27 cellular contexts compared by ENCODE assay signal in genomic region chr1:235101558-235102258, GRCh38. TPM values are rescaled to one million over a fixed set of nuclear protein-coding genes. Genes with fewer than 3 reads are reported as not detected.
DNase-seq lines count a peak whose midpoint lies in the region; ATAC-seq and TF ChIP-seq lines count a peak whose summit lies in the region.
"Had no signal": no experiment of that assay in that cellular context is flagged by ENCODE, and none has a peak within 500 bp of the region (broad histone marks: within the 10 kb centered on the region; RNA-seq: fewer than 3 reads in every experiment).

No MANE protein-coding gene starts in this region.

- CTCF ChIA-PET in CD4-positive, alpha-beta memory T cell (lab: Charles Lee; ENCODE audit: partially characterized antibody) = interaction anchor here (1.1 to 8.0 kb wide), 5 partner anchors 9 to 324 kb away, joined by 4 to 75 read pairs (median 4); no protein-coding TSS in a partner anchor

- peaks cover 0 to 1% of the 10 kb centered on the region in 2 donors for H3K27me3 Mint-ChIP-seq in CD4-positive, alpha-beta memory T cell
- peaks cover 6% of the 10 kb centered on the region for H3K27me3 Mint-ChIP-seq in activated T-cell treated with anti-CD3 and anti-CD28 coated beads, Interleukin-2, amount 50 U/mL, for 72 hours (ENCODE audit: low read depth)

- POLR2A ChIA-PET in CD4-positive, alpha-beta memory T cell (lab: Charles Lee; ENCODE audit: partially characterized antibody) = interaction anchor here (2.4 kb wide), 1 partner anchor 59 kb away, joined by 7 read pairs; the partner anchor contains the start of gene RBM34

- H3K27ac Mint-ChIP-seq in CD4-positive, alpha-beta memory T cell = peak overlapping the region in 4 of 7 donors; percentile 23 to 74 (median 50)
- H3K27ac Mint-ChIP-seq in activated T-cell treated with anti-CD3 and anti-CD28 coated beads, Interleukin-2, amount 50 U/mL, for 72 hours = no peak overlapping the region
- H3K27ac Mint-ChIP-seq: activated CD8-positive, alpha-beta T cell treated with anti-CD3 and anti-CD28 coated beads, Interleukin-2, amount 10 ng/mL, durations not matched to agents 7 days and 5 days; brain had no signal

- no peaks in the 10 kb centered on the region for H3K79me2 ChIP-seq in osteoblast (ENCODE audit: insufficient read depth, low read length)

- peaks cover 0 to 2% (median 0%) of the 10 kb centered on the region in 8 donors for H3K9me3 Mint-ChIP-seq in CD4-positive, alpha-beta memory T cell
- no peaks in the 10 kb centered on the region for H3K9me3 Mint-ChIP-seq in activated T-cell treated with anti-CD3 and anti-CD28 coated beads, Interleukin-2, amount 50 U/mL, for 72 hours
- H3K9me3 Mint-ChIP-seq: nephron progenitor cell had no signal

- H3K9me3 ChIP-seq in CD4-positive, alpha-beta memory T cell (ENCODE audit: control insufficient read depth in 1 of 2, low read length in 2 of 2) = no peaks in the 10 kb centered on the region
- H3K9me3 ChIP-seq in osteoblast (ENCODE audit: low read depth, low read length) (no peaks in the 10 kb centered on the region), gastroesophageal sphincter (no peaks in the 10 kb centered on the region)
- H3K9me3 ChIP-seq: lower lobe of right lung, MG63, pancreas had no signal

- peaks cover 23 to 46% (median 32%) of the 10 kb centered on the region in 4 donors for H3K4me1 Mint-ChIP-seq in CD4-positive, alpha-beta memory T cell
- H3K4me1 Mint-ChIP-seq in activated T-cell treated with anti-CD3 and anti-CD28 coated beads, Interleukin-2, amount 50 U/mL, for 72 hours (ENCODE audit: low read depth) = peaks cover 42% of the 10 kb centered on the region

- TF ChIP-seq POLR2A in gastroesophageal sphincter (IDR thresholded peaks at IDR 0.05) = no peak

- no peaks in the 10 kb centered on the region for H3K27me3 ChIP-seq in CD4-positive, alpha-beta memory T cell (ENCODE audit: insufficient read depth, low read length)
- H3K27me3 ChIP-seq in osteoblast (ENCODE audit: insufficient read depth, low read length) (no peaks in the 10 kb centered on the region), gastroesophageal sphincter (no peaks in the 10 kb centered on the region)
- H3K27me3 ChIP-seq: MG63, pancreas had no signal

- ATAC-seq in gastroesophageal sphincter = no peak
- no peak for ATAC-seq in GM18498 (IDR thresholded peaks at IDR 0.05; ENCODE audit: unreplicated experiment)
- ATAC-seq in activated T-cell treated with anti-CD3 and anti-CD28 coated beads, Interleukin-2, amount 50 U/mL, for 72 hours (replicated peaks in 1 of 2) = no peak
- ATAC-seq: activated CD8-positive, alpha-beta T cell treated with anti-CD3 and anti-CD28 coated beads, Interleukin-2, amount 10 ng/mL, durations not matched to agents 7 days and 5 days; lower lobe of right lung; Panc1; pancreas had no signal

- H3K4me2 ChIP-seq in osteoblast (ENCODE audit: insufficient read depth, low read length) = no peak overlapping the region

- TF ChIP-seq CTCF in osteoblast (IDR thresholded peaks at IDR 0.05; ENCODE audit: extremely low read depth, low read depth, low read length) = no peak
- no peak for TF ChIP-seq CTCF in gastroesophageal sphincter (IDR thresholded peaks at IDR 0.05)

- H3K27ac ChIP-seq in CD4-positive, alpha-beta memory T cell (ENCODE audit: low read depth, low read length) = no peak overlapping the region
- no peak overlapping the region for H3K27ac ChIP-seq in osteoblast (ENCODE audit: low read depth, low read length)
- no peak overlapping the region for H3K27ac ChIP-seq in gastroesophageal sphincter
- H3K27ac ChIP-seq: lower lobe of right lung, pancreas had no signal

- H3K36me3 Mint-ChIP-seq in CD4-positive, alpha-beta memory T cell = peaks cover 0 to 7% of the 10 kb centered on the region in 2 donors
- H3K36me3 Mint-ChIP-seq in activated T-cell treated with anti-CD3 and anti-CD28 coated beads, Interleukin-2, amount 50 U/mL, for 72 hours (ENCODE audit: insufficient read depth in 2 of 2) = peaks cover 0 to 4% of the 10 kb centered on the region in 2 donors
- H3K36me3 Mint-ChIP-seq: brain had no signal

- intact Hi-C loops in CD4-positive, alpha-beta memory T cell (cut with micrococcal nuclease) = loop anchor here (5.0 kb wide), 1 partner anchor 236 kb away; no protein-coding TSS in a partner anchor

- no peaks in the 10 kb centered on the region for H4K20me1 ChIP-seq in osteoblast (ENCODE audit: insufficient read depth, low read length)

- H2AFZ ChIP-seq in osteoblast (ENCODE audit: low read length) = no peak overlapping the region

- no peak for TF ChIP-seq EP300 in gastroesophageal sphincter (IDR thresholded peaks at IDR 0.05)

- H3K4me1 ChIP-seq in CD4-positive, alpha-beta memory T cell (ENCODE audit: insufficient read depth, low read length) = peaks cover 42% of the 10 kb centered on the region
- peaks cover 16% of the 10 kb centered on the region for H3K4me1 ChIP-seq in osteoblast (ENCODE audit: insufficient read depth, low read length)
- peaks cover 0 to 16% (median 4%) of the 10 kb centered on the region in 3 donors for H3K4me1 ChIP-seq in gastroesophageal sphincter
- H3K4me1 ChIP-seq: pancreas had no signal

- WGBS in gastroesophageal sphincter (ENCODE audit: low coverage in 1 of 2), 2 donors = 93 to 100% methylated on average over 1 to 2 of the region's 5 CpGs

- no peaks in the 10 kb centered on the region for H3K36me3 ChIP-seq in CD4-positive, alpha-beta memory T cell (ENCODE audit: insufficient read depth, low read length)
- H3K36me3 ChIP-seq in osteoblast (ENCODE audit: insufficient read depth, low read length) (no peaks in the 10 kb centered on the region), gastroesophageal sphincter (no peaks in the 10 kb centered on the region)
- H3K36me3 ChIP-seq: lower lobe of right lung, MG63, pancreas had no signal

- peak overlapping the region in 3 of 8 donors; percentile 10 to 44 (median 28) for H3K4me3 Mint-ChIP-seq in CD4-positive, alpha-beta memory T cell
- no peak overlapping the region for H3K4me3 Mint-ChIP-seq in activated T-cell treated with anti-CD3 and anti-CD28 coated beads, Interleukin-2, amount 50 U/mL, for 72 hours
- H3K4me3 Mint-ChIP-seq: activated CD8-positive, alpha-beta T cell treated with anti-CD3 and anti-CD28 coated beads, Interleukin-2, amount 10 ng/mL, durations not matched to agents 7 days and 5 days; nephron progenitor cell had no signal

- no peak overlapping the region for H3K4me3 ChIP-seq in CD4-positive, alpha-beta memory T cell (ENCODE audit: low read length in 2 of 2)
- H3K4me3 ChIP-seq in osteoblast (ENCODE audit: insufficient read depth, low read length) = no peak overlapping the region
- no peak overlapping the region for H3K4me3 ChIP-seq in gastroesophageal sphincter
- H3K4me3 ChIP-seq: lower lobe of right lung, MG63, pancreas had no signal

- DNase-seq in CD4-positive, alpha-beta memory T cell = no peak
- DNase-seq in LHCN-M2 (ENCODE audit: low read depth) (peak; percentile 87), fibroblast of gingiva (ENCODE audit: low read depth) (peak; percentile 71), osteoblast (ENCODE audit: insufficient read length, low spot score, missing footprints) (peak; percentile 73)
- no peak for DNase-seq in activated T-cell treated with anti-CD3 and anti-CD28 coated beads, Interleukin-2, amount 50 U/mL, for 72 hours
- DNase-seq: activated CD4-positive, alpha-beta T cell treated with anti-CD3 and anti-CD28 coated beads for 1 hour; activated CD8-positive, alpha-beta T cell treated with anti-CD3 and anti-CD28 coated beads, Interleukin-2, amount 10 ng/mL, durations not matched to agents 7 days and 5 days; activated gamma-delta T cell; AML-193; cerebellar nuclear complex; H7; kidney glomerular epithelial cell; lower lobe of right lung; MG63; NCI-H1417 treated with DMSO at 0.1 percent for 48 hours; NCI-H2081; NCI-H345; nephron progenitor cell; pancreas; retina; stimulated activated CD4-positive, alpha-beta T cell treated with anti-CD3 and anti-CD28 coated beads, Interleukin-2, amount 100 ng/mL, for 48 hours; substantia nigra; T-helper 1 cell had no signal

RNA-seq across cellular contexts. Expression of gene TOMM20, which starts 26.9 kb away (rescaled TPM):
- 100 to 1,000 TPM; 102 to 108 TPM for total RNA-seq in CD4-positive, alpha-beta memory T cell
- 10 to 100 TPM; 64.4 to 70.6 TPM for polyA plus RNA-seq in CD4-positive, alpha-beta memory T cell
- 82.1 and 113 TPM in 2 replicates for total RNA-seq in LHCN-M2 (2014; rRNA removed)
- 52.1 TPM for polyA plus RNA-seq in LHCN-M2 (2012)
- 108 and 110 TPM in 2 replicates for total RNA-seq in osteoblast
- 100 to 1,000 TPM in 2 of 4 donors, 10 to 100 TPM in 2; 57.8 to 111 (median 99.1) TPM for total RNA-seq in gastroesophageal sphincter
- total RNA-seq in activated T-cell treated with anti-CD3 and anti-CD28 coated beads, Interleukin-2, amount 50 U/mL, for 72 hours = 100 to 1,000 TPM; 140 to 154 TPM

RNA-seq across cellular contexts. Expression of gene RBM34, which starts 59.3 kb away (rescaled TPM):
- 100 to 1,000 TPM; 120 TPM for total RNA-seq in CD4-positive, alpha-beta memory T cell
- 10 to 100 TPM; 55.2 to 79.8 TPM for polyA plus RNA-seq in CD4-positive, alpha-beta memory T cell
- total RNA-seq in LHCN-M2 (2014; rRNA removed) (84.4 and 103 TPM in 2 replicates), osteoblast (55.0 and 58.9 TPM in 2 replicates), gastroesophageal sphincter (10 to 100 TPM; 42.3 to 65.2 (median 55.3) TPM)
- polyA plus RNA-seq in LHCN-M2 (2012) = 55.0 TPM
- 100 to 1,000 TPM; 127 to 128 TPM for total RNA-seq in activated T-cell treated with anti-CD3 and anti-CD28 coated beads, Interleukin-2, amount 50 U/mL, for 72 hours

Comparison
In these comparisons a context has a peak if more than half of its experiments do, and no peak if none do; other contexts are left out.
1. DNase-seq: peak in LHCN-M2 (single experiment), fibroblast of gingiva (single experiment) and osteoblast (single experiment); none in CD4-positive, alpha-beta memory T cell (0 of 5) and activated T-cell treated with anti-CD3 and anti-CD28 coated beads, Interleukin-2, amount 50 U/mL, for 72 hours (0 of 2).